In the genomic region with DNA sequence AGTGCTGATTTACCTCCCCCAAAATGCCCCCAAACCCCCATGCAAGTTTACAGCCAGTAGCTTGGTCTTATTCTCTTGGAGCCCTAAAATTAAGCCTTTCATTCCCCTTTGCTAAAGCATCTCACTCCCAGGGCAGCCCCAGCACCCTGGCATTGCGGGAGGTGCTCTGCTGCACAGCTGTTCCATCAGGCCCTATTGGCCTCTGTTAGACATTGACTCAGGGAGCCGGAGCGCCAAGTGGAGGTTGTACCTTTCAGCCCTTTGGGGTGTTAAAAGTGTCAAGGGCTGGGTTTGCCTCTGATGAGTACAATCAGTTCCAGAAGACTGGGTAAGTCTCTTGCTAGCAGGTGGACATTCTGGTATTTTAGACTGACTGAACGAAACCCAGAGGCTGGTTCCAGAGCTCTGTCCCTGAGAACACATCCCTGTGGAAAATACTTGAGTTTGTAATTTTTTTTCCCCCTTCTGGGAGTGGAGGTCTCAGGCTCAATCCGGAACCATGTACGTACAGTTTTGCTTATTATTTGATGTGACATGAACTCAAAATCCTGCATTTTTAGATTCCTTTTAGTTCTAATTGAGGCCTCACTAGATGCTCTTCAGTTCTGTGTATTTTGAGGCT, we compare ENCODE assay signal across 2 cellular contexts.
TF ChIP-seq lines count a peak whose summit lies in the region.

No MANE protein-coding gene starts in this region.

TF ChIP-seq in GM23338, 12 proteins besides CTCF, POLR2A, EP300 and RAD21 (continues in another document):
- TF ChIP-seq, protein P1, sequence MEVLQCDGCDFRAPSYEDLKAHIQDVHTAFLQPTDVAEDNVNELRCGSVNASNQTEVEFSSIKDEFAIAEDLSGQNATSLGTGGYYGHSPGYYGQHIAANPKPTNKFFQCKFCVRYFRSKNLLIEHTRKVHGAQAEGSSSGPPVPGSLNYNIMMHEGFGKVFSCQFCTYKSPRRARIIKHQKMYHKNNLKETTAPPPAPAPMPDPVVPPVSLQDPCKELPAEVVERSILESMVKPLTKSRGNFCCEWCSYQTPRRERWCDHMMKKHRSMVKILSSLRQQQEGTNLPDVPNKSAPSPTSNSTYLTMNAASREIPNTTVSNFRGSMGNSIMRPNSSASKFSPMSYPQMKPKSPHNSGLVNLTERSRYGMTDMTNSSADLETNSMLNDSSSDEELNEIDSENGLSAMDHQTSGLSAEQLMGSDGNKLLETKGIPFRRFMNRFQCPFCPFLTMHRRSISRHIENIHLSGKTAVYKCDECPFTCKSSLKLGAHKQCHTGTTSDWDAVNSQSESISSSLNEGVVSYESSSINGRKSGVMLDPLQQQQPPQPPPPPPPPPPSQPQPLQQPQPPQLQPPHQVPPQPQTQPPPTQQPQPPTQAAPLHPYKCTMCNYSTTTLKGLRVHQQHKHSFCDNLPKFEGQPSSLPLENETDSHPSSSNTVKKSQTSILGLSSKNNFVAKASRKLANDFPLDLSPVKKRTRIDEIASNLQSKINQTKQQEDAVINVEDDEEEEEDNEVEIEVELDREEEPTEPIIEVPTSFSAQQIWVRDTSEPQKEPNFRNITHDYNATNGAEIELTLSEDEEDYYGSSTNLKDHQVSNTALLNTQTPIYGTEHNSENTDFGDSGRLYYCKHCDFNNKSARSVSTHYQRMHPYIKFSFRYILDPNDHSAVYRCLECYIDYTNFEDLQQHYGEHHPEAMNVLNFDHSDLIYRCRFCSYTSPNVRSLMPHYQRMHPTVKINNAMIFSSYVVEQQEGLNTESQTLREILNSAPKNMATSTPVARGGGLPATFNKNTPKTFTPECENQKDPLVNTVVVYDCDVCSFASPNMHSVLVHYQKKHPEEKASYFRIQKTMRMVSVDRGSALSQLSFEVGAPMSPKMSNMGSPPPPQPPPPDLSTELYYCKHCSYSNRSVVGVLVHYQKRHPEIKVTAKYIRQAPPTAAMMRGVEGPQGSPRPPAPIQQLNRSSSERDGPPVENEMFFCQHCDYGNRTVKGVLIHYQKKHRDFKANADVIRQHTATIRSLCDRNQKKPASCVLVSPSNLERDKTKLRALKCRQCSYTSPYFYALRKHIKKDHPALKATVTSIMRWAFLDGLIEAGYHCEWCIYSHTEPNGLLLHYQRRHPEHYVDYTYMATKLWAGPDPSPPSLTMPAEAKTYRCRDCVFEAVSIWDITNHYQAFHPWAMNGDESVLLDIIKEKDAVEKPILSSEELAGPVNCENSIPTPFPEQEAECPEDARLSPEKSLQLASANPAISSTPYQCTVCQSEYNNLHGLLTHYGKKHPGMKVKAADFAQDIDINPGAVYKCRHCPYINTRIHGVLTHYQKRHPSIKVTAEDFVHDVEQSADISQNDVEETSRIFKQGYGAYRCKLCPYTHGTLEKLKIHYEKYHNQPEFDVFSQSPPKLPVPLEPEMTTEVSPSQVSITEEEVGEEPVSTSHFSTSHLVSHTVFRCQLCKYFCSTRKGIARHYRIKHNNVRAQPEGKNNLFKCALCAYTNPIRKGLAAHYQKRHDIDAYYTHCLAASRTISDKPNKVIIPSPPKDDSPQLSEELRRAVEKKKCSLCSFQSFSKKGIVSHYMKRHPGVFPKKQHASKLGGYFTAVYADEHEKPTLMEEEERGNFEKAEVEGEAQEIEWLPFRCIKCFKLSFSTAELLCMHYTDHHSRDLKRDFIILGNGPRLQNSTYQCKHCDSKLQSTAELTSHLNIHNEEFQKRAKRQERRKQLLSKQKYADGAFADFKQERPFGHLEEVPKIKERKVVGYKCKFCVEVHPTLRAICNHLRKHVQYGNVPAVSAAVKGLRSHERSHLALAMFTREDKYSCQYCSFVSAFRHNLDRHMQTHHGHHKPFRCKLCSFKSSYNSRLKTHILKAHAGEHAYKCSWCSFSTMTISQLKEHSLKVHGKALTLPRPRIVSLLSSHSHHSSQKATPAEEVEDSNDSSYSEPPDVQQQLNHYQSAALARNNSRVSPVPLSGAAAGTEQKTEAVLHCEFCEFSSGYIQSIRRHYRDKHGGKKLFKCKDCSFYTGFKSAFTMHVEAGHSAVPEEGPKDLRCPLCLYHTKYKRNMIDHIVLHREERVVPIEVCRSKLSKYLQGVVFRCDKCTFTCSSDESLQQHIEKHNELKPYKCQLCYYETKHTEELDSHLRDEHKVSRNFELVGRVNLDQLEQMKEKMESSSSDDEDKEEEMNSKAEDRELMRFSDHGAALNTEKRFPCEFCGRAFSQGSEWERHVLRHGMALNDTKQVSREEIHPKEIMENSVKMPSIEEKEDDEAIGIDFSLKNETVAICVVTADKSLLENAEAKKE (CRISPR knock-in tag; IDR thresholded peaks at IDR 0.05), result no peak
- TF ChIP-seq CREB1 (CRISPR knock-in tag; IDR thresholded peaks at IDR 0.05; ENCODE audit: low read depth) (no peak), NANOG (IDR thresholded peaks at IDR 0.05; ENCODE audit: borderline replicate concordance) (no peak), ZNF114 (CRISPR knock-in tag; IDR thresholded peaks at IDR 0.05) (no peak), ZNF331 (CRISPR knock-in tag; IDR thresholded peaks at IDR 0.05; ENCODE audit: low read depth) (no peak), JUNB (IDR thresholded peaks at IDR 0.05; ENCODE audit: unreplicated experiment) (no peak), STAT1 (IDR thresholded peaks at IDR 0.05; ENCODE audit: unreplicated experiment) (no peak), EZH2phosphoT487 (IDR thresholded peaks at IDR 0.05; ENCODE audit: unreplicated experiment) (no peak)
- TF ChIP-seq, protein P2, sequence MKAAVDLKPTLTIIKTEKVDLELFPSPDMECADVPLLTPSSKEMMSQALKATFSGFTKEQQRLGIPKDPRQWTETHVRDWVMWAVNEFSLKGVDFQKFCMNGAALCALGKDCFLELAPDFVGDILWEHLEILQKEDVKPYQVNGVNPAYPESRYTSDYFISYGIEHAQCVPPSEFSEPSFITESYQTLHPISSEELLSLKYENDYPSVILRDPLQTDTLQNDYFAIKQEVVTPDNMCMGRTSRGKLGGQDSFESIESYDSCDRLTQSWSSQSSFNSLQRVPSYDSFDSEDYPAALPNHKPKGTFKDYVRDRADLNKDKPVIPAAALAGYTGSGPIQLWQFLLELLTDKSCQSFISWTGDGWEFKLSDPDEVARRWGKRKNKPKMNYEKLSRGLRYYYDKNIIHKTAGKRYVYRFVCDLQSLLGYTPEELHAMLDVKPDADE (IDR thresholded peaks at IDR 0.05), result no peak

TF ChIP-seq in GM12878, 131 proteins besides CTCF, POLR2A, EP300 and RAD21 (continued from another document):
- TF ChIP-seq, protein P3, sequence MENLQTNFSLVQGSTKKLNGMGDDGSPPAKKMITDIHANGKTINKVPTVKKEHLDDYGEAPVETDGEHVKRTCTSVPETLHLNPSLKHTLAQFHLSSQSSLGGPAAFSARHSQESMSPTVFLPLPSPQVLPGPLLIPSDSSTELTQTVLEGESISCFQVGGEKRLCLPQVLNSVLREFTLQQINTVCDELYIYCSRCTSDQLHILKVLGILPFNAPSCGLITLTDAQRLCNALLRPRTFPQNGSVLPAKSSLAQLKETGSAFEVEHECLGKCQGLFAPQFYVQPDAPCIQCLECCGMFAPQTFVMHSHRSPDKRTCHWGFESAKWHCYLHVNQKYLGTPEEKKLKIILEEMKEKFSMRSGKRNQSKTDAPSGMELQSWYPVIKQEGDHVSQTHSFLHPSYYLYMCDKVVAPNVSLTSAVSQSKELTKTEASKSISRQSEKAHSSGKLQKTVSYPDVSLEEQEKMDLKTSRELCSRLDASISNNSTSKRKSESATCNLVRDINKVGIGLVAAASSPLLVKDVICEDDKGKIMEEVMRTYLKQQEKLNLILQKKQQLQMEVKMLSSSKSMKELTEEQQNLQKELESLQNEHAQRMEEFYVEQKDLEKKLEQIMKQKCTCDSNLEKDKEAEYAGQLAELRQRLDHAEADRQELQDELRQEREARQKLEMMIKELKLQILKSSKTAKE (IDR thresholded peaks at IDR 0.05; ENCODE audit: low read depth, poor library complexity, severe bottlenecking), result no peak
- no peak for TF ChIP-seq BCL11A (IDR thresholded peaks at IDR 0.05; ENCODE audit: low read depth, low read length)
- TF ChIP-seq JUNB (IDR thresholded peaks at IDR 0.05), result no peak
- no peak for TF ChIP-seq TCF3 (IDR thresholded peaks at IDR 0.05; ENCODE audit: borderline replicate concordance, insufficient read depth, low read depth, low read length)
- TF ChIP-seq NR2C2 (IDR thresholded peaks at IDR 0.05; ENCODE audit: borderline replicate concordance, control insufficient read depth, insufficient read length, low read depth), result no peak
- no peak for TF ChIP-seq CREB1 (IDR thresholded peaks at IDR 0.05; ENCODE audit: low read depth)
- TF ChIP-seq SREBF2 (IDR thresholded peaks at IDR 0.05; ENCODE audit: low read length), result no peak
- TF ChIP-seq, protein P4, sequence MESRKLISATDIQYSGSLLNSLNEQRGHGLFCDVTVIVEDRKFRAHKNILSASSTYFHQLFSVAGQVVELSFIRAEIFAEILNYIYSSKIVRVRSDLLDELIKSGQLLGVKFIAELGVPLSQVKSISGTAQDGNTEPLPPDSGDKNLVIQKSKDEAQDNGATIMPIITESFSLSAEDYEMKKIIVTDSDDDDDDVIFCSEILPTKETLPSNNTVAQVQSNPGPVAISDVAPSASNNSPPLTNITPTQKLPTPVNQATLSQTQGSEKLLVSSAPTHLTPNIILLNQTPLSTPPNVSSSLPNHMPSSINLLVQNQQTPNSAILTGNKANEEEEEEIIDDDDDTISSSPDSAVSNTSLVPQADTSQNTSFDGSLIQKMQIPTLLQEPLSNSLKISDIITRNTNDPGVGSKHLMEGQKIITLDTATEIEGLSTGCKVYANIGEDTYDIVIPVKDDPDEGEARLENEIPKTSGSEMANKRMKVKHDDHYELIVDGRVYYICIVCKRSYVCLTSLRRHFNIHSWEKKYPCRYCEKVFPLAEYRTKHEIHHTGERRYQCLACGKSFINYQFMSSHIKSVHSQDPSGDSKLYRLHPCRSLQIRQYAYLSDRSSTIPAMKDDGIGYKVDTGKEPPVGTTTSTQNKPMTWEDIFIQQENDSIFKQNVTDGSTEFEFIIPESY (IDR thresholded peaks at IDR 0.05), result no peak
- no peak for TF ChIP-seq NFXL1 (IDR thresholded peaks at IDR 0.05; ENCODE audit: borderline replicate concordance)
- TF ChIP-seq, protein P5, sequence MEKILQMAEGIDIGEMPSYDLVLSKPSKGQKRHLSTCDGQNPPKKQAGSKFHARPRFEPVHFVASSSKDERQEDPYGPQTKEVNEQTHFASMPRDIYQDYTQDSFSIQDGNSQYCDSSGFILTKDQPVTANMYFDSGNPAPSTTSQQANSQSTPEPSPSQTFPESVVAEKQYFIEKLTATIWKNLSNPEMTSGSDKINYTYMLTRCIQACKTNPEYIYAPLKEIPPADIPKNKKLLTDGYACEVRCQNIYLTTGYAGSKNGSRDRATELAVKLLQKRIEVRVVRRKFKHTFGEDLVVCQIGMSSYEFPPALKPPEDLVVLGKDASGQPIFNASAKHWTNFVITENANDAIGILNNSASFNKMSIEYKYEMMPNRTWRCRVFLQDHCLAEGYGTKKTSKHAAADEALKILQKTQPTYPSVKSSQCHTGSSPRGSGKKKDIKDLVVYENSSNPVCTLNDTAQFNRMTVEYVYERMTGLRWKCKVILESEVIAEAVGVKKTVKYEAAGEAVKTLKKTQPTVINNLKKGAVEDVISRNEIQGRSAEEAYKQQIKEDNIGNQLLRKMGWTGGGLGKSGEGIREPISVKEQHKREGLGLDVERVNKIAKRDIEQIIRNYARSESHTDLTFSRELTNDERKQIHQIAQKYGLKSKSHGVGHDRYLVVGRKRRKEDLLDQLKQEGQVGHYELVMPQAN (conservative IDR thresholded peaks at IDR 0.05), result no peak
- no peak for TF ChIP-seq POU2F2 (IDR thresholded peaks at IDR 0.05; ENCODE audit: borderline replicate concordance, low read depth, low read length)
- no peak for TF ChIP-seq SIX5 (IDR thresholded peaks at IDR 0.05; ENCODE audit: low read depth, low read length, severe bottlenecking)
- TF ChIP-seq FOXM1 (IDR thresholded peaks at IDR 0.05; ENCODE audit: low read depth, low read length), result no peak
- TF ChIP-seq, protein P6, sequence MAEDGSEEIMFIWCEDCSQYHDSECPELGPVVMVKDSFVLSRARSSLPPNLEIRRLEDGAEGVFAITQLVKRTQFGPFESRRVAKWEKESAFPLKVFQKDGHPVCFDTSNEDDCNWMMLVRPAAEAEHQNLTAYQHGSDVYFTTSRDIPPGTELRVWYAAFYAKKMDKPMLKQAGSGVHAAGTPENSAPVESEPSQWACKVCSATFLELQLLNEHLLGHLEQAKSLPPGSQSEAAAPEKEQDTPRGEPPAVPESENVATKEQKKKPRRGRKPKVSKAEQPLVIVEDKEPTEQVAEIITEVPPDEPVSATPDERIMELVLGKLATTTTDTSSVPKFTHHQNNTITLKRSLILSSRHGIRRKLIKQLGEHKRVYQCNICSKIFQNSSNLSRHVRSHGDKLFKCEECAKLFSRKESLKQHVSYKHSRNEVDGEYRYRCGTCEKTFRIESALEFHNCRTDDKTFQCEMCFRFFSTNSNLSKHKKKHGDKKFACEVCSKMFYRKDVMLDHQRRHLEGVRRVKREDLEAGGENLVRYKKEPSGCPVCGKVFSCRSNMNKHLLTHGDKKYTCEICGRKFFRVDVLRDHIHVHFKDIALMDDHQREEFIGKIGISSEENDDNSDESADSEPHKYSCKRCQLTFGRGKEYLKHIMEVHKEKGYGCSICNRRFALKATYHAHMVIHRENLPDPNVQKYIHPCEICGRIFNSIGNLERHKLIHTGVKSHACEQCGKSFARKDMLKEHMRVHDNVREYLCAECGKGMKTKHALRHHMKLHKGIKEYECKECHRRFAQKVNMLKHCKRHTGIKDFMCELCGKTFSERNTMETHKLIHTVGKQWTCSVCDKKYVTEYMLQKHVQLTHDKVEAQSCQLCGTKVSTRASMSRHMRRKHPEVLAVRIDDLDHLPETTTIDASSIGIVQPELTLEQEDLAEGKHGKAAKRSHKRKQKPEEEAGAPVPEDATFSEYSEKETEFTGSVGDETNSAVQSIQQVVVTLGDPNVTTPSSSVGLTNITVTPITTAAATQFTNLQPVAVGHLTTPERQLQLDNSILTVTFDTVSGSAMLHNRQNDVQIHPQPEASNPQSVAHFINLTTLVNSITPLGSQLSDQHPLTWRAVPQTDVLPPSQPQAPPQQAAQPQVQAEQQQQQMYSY (CRISPR knock-in tag; IDR thresholded peaks at IDR 0.05), result no peak
- TF ChIP-seq, protein P7, sequence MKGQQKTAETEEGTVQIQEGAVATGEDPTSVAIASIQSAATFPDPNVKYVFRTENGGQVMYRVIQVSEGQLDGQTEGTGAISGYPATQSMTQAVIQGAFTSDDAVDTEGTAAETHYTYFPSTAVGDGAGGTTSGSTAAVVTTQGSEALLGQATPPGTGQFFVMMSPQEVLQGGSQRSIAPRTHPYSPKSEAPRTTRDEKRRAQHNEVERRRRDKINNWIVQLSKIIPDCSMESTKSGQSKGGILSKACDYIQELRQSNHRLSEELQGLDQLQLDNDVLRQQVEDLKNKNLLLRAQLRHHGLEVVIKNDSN (IDR thresholded peaks at IDR 0.05; ENCODE audit: borderline replicate concordance, extremely low read length, insufficient read depth, low read depth, low read length), result no peak
